ENCODE assay signal across 1 cellular context in the genomic region with DNA sequence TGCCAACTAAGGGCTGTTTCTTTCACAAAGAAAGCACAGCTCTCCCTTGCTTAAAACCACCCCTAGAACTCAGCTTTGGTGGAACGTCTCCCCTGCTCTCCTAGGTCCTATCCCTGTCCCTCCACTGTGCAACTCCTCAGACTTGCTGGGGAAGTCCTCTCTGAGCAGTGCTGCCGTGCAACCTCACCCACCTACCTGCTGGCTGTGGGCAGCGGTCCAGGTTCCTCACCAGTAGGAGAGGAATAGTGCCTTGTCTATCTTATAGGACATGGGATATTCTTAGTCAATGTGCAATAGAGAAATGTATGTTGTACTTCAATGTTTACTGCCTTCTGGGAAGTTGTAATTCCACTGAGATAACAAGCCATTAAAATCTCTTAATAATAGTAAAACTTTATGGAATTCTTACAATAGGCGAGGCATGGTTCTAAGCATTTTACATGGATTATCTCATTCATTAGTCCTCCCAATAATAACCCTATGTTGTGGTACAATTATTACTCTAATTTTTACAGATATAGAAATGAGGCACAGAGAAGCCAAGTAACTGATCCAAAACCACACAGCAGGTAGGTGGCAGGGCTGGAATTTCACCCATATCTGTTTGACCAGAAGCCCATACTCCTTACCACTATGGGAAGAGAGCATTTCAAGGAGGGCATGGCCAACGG.
TF ChIP-seq lines count a peak whose summit lies in the region.

No MANE protein-coding gene starts in this region.

TF ChIP-seq in HepG2, 621 proteins besides CTCF, POLR2A, EP300 and RAD21:
- TF ChIP-seq ZNF747 (CRISPR knock-in tag; IDR thresholded peaks at IDR 0.05; ENCODE audit: borderline replicate concordance) (no peak), KLF12 (CRISPR knock-in tag; IDR thresholded peaks at IDR 0.05; ENCODE audit: borderline replicate concordance) (no peak), TOPORS (CRISPR knock-in tag; IDR thresholded peaks at IDR 0.05) (no peak), GFI1 (CRISPR knock-in tag; IDR thresholded peaks at IDR 0.05; ENCODE audit: borderline replicate concordance) (no peak), FLYWCH1 (CRISPR knock-in tag; IDR thresholded peaks at IDR 0.05) (no peak), ZNF496 (CRISPR knock-in tag; IDR thresholded peaks at IDR 0.05; ENCODE audit: insufficient replicate concordance) (no peak), NCOR1 (IDR thresholded peaks at IDR 0.05; ENCODE audit: borderline replicate concordance, low read length) (no peak), ZNF773 (CRISPR knock-in tag; IDR thresholded peaks at IDR 0.05; ENCODE audit: borderline replicate concordance) (no peak)
- TF ChIP-seq, protein P1, sequence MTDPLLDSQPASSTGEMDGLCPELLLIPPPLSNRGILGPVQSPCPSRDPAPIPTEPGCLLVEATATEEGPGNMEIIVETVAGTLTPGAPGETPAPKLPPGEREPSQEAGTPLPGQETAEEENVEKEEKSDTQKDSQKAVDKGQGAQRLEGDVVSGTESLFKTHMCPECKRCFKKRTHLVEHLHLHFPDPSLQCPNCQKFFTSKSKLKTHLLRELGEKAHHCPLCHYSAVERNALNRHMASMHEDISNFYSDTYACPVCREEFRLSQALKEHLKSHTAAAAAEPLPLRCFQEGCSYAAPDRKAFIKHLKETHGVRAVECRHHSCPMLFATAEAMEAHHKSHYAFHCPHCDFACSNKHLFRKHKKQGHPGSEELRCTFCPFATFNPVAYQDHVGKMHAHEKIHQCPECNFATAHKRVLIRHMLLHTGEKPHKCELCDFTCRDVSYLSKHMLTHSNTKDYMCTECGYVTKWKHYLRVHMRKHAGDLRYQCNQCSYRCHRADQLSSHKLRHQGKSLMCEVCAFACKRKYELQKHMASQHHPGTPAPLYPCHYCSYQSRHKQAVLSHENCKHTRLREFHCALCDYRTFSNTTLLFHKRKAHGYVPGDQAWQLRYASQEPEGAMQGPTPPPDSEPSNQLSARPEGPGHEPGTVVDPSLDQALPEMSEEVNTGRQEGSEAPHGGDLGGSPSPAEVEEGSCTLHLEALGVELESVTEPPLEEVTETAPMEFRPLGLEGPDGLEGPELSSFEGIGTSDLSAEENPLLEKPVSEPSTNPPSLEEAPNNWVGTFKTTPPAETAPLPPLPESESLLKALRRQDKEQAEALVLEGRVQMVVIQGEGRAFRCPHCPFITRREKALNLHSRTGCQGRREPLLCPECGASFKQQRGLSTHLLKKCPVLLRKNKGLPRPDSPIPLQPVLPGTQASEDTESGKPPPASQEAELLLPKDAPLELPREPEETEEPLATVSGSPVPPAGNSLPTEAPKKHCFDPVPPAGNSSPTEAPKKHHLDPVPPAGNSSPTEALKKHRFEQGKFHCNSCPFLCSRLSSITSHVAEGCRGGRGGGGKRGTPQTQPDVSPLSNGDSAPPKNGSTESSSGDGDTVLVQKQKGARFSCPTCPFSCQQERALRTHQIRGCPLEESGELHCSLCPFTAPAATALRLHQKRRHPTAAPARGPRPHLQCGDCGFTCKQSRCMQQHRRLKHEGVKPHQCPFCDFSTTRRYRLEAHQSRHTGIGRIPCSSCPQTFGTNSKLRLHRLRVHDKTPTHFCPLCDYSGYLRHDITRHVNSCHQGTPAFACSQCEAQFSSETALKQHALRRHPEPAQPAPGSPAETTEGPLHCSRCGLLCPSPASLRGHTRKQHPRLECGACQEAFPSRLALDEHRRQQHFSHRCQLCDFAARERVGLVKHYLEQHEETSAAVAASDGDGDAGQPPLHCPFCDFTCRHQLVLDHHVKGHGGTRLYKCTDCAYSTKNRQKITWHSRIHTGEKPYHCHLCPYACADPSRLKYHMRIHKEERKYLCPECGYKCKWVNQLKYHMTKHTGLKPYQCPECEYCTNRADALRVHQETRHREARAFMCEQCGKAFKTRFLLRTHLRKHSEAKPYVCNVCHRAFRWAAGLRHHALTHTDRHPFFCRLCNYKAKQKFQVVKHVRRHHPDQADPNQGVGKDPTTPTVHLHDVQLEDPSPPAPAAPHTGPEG (CRISPR knock-in tag; IDR thresholded peaks at IDR 0.05): no peak
- TF ChIP-seq, protein P2, sequence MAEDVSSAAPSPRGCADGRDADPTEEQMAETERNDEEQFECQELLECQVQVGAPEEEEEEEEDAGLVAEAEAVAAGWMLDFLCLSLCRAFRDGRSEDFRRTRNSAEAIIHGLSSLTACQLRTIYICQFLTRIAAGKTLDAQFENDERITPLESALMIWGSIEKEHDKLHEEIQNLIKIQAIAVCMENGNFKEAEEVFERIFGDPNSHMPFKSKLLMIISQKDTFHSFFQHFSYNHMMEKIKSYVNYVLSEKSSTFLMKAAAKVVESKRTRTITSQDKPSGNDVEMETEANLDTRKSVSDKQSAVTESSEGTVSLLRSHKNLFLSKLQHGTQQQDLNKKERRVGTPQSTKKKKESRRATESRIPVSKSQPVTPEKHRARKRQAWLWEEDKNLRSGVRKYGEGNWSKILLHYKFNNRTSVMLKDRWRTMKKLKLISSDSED (CRISPR knock-in tag; IDR thresholded peaks at IDR 0.05): no peak
TF ChIP-seq in HepG2: peak in this region for 0.
